ENCODE assay signal across 8 cellular contexts in the genomic region with DNA sequence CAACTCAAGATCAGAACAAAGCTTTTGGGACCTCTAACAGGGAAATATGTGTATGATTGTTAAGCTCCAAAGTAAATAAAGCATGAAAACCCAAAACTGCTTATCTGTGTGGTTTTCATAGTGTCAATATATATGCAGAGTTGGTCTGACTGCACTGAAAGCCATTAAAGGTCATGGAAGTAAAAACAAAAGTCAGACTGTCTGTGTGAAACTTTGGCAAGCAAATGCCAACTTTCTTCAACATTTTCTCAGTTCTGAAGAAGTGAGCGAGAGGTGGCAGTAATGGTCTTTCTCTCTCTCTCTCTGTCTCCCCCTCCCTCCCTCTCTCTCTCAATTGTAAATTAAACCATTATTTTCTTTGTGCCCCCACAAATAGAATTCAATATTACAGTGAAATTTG.
DNase-seq lines count a peak whose midpoint lies in the region; ATAC-seq and TF ChIP-seq lines count a peak whose summit lies in the region.

No MANE protein-coding gene starts in this region.

- POLR2A ChIA-PET in activated naive CD8-positive, alpha-beta T cell treated with anti-CD3 and anti-CD28 coated beads, Interleukin-2, amount 10 ng/mL, durations not matched to agents 7 days and 5 days (lab: Charles Lee) = interaction anchor here (2.5 to 3.6 kb wide), 2 partner anchors 42 to 102 kb away, joined by 9 to 19 read pairs; no protein-coding TSS in a partner anchor
- POLR2A ChIA-PET in naive thymus-derived CD4-positive, alpha-beta T cell (lab: Charles Lee) = interaction anchor here (0.6 to 8.7 kb wide), 17 partner anchors 8 to 743 kb away, joined by 3 to 136 read pairs (median 5); a partner anchor contains a TSS

- H3K27me3 ChIP-seq in naive thymus-derived CD4-positive, alpha-beta T cell (ENCODE audit: control insufficient read depth in 2 of 2, insufficient read depth in 2 of 2, low read length in 2 of 2) = no peaks in the 10 kb centered on the region
- no peaks in the 10 kb centered on the region for H3K27me3 ChIP-seq in gastroesophageal sphincter

- peak overlapping the region; percentile 65 for H3K4me3 Mint-ChIP-seq in activated naive CD8-positive, alpha-beta T cell treated with anti-CD3 and anti-CD28 coated beads, Interleukin-2, amount 10 ng/mL, durations not matched to agents 7 days and 5 days
- H3K4me3 Mint-ChIP-seq in naive thymus-derived CD4-positive, alpha-beta T cell = peak overlapping the region in 9 of 10 donors; percentile 23 to 62 (median 49)

- no peak for TF ChIP-seq EP300 in gastroesophageal sphincter (IDR thresholded peaks at IDR 0.05)

- H3K27ac ChIP-seq in naive thymus-derived CD4-positive, alpha-beta T cell (ENCODE audit: low read depth, low read length) = peak overlapping the region; percentile 19
- H3K27ac ChIP-seq in gastroesophageal sphincter = no peak overlapping the region

- peaks cover 17 to 32% of the 10 kb centered on the region in 2 donors for H3K4me1 ChIP-seq in naive thymus-derived CD4-positive, alpha-beta T cell (ENCODE audit: control insufficient read depth in 2 of 2, insufficient read depth in 2 of 2, low read length in 2 of 2)
- no peaks in the 10 kb centered on the region for H3K4me1 ChIP-seq in gastroesophageal sphincter

- no peak for TF ChIP-seq POLR2A in gastroesophageal sphincter (IDR thresholded peaks at IDR 0.05)

- TF ChIP-seq CTCF in gastroesophageal sphincter (IDR thresholded peaks at IDR 0.05) = peak in 1 of 4 experiments; percentile 10

- intact Hi-C loops in naive thymus-derived CD4-positive, alpha-beta T cell (cut with micrococcal nuclease) = loop anchor here (1.0 to 5.0 kb wide), 13 partner anchors 8 to 432 kb away; a partner anchor contains a TSS

- no peaks in the 10 kb centered on the region for H3K36me3 ChIP-seq in naive thymus-derived CD4-positive, alpha-beta T cell (ENCODE audit: control insufficient read depth in 2 of 3, insufficient read depth in 3 of 3, low read length in 3 of 3)
- H3K36me3 ChIP-seq in gastroesophageal sphincter = no peaks in the 10 kb centered on the region

- peak overlapping the region; percentile 79 for H3K27ac Mint-ChIP-seq in activated naive CD8-positive, alpha-beta T cell treated with anti-CD3 and anti-CD28 coated beads, Interleukin-2, amount 10 ng/mL, durations not matched to agents 7 days and 5 days
- H3K27ac Mint-ChIP-seq in naive thymus-derived CD4-positive, alpha-beta T cell = peak overlapping the region; percentile 67 to 93 (median 85)

- H3K9me3 Mint-ChIP-seq in activated naive CD8-positive, alpha-beta T cell treated with anti-CD3 and anti-CD28 coated beads, Interleukin-2, amount 10 ng/mL, durations not matched to agents 7 days and 5 days = peaks cover 2% of the 10 kb centered on the region
- no peaks in the 10 kb centered on the region for H3K9me3 Mint-ChIP-seq in naive thymus-derived CD4-positive, alpha-beta T cell

- H3K36me3 Mint-ChIP-seq in activated naive CD8-positive, alpha-beta T cell treated with anti-CD3 and anti-CD28 coated beads, Interleukin-2, amount 10 ng/mL, durations not matched to agents 7 days and 5 days = peaks cover 3% of the 10 kb centered on the region
- peaks cover 0 to 11% (median 0%) of the 10 kb centered on the region in 5 donors for H3K36me3 Mint-ChIP-seq in naive thymus-derived CD4-positive, alpha-beta T cell

- CTCF ChIA-PET in naive thymus-derived CD4-positive, alpha-beta T cell (lab: Charles Lee) = interaction anchor here (0.6 to 4.9 kb wide), 22 partner anchors 11 to 221 kb away, joined by 3 to 65 read pairs (median 4); no protein-coding TSS in a partner anchor

- peaks cover 51% of the 10 kb centered on the region for H3K4me1 Mint-ChIP-seq in activated naive CD8-positive, alpha-beta T cell treated with anti-CD3 and anti-CD28 coated beads, Interleukin-2, amount 10 ng/mL, durations not matched to agents 7 days and 5 days
- peaks cover 37 to 67% (median 66%) of the 10 kb centered on the region in 7 donors for H3K4me1 Mint-ChIP-seq in naive thymus-derived CD4-positive, alpha-beta T cell

- H3K27me3 Mint-ChIP-seq in activated naive CD8-positive, alpha-beta T cell treated with anti-CD3 and anti-CD28 coated beads, Interleukin-2, amount 10 ng/mL, durations not matched to agents 7 days and 5 days = no peaks in the 10 kb centered on the region
- H3K27me3 Mint-ChIP-seq in naive thymus-derived CD4-positive, alpha-beta T cell = no peaks in the 10 kb centered on the region

- DNase-seq in CD1c-positive myeloid dendritic cell (ENCODE audit: extremely low spot score) (peak; percentile 23), GM19238 (ENCODE audit: insufficient read length, low spot score) (peak; percentile 11), DMS53 (lab: John Stamatoyannopoulos, UW) (no peak), HuH-7.5 (ENCODE audit: low spot score) (no peak)
- DNase-seq in activated naive CD8-positive, alpha-beta T cell treated with anti-CD3 and anti-CD28 coated beads, Interleukin-2, amount 10 ng/mL, durations not matched to agents 7 days and 5 days = no peak
- DNase-seq in naive thymus-derived CD4-positive, alpha-beta T cell = peak in 7 of 9 donors; percentile 11 to 59 (median 45)

- WGBS in gastroesophageal sphincter (ENCODE audit: low coverage in 1 of 2), 2 donors = 44 to 80% methylated on average over 1 of the region's 1 CpG

- no peaks in the 10 kb centered on the region for H3K9me3 ChIP-seq in naive thymus-derived CD4-positive, alpha-beta T cell (ENCODE audit: control insufficient read depth in 2 of 3, low read length in 3 of 3)
- H3K9me3 ChIP-seq in gastroesophageal sphincter = no peaks in the 10 kb centered on the region

- ATAC-seq in HG03432 (IDR thresholded peaks at IDR 0.05; ENCODE audit: unreplicated experiment) = peak; percentile 84
- peak; percentile 74 for ATAC-seq in activated naive CD8-positive, alpha-beta T cell treated with anti-CD3 and anti-CD28 coated beads, Interleukin-2, amount 10 ng/mL, durations not matched to agents 7 days and 5 days (ENCODE audit: low read depth)
- ATAC-seq in naive thymus-derived CD4-positive, alpha-beta T cell = peak; percentile 77
- ATAC-seq in gastroesophageal sphincter = no peak

- no peak overlapping the region for H3K4me3 ChIP-seq in naive thymus-derived CD4-positive, alpha-beta T cell (ENCODE audit: low read length)
- H3K4me3 ChIP-seq in gastroesophageal sphincter = no peak overlapping the region

Comparison
In these comparisons a context has a peak if more than half of its experiments do, and no peak if none do; other contexts are left out.
1. DNase-seq: peak in CD1c-positive myeloid dendritic cell (single experiment), GM19238 (single experiment) and naive thymus-derived CD4-positive, alpha-beta T cell (7 of 9); none in activated naive CD8-positive, alpha-beta T cell treated with anti-CD3 and anti-CD28 coated beads, Interleukin-2, amount 10 ng/mL, durations not matched to agents 7 days and 5 days (single experiment), DMS53 (single experiment) and HuH-7.5 (single experiment).